ENCODE assay signal across 21 cellular contexts in genomic region chr20:47413189-47413588, GRCh38. TPM values are rescaled to one million over a fixed set of nuclear protein-coding genes. Genes with fewer than 3 reads are reported as not detected.
A peak's percentile ranks its signal among the peaks of the same experiment; 100 is the strongest.
DNase-seq lines count a peak whose midpoint lies in the region; ATAC-seq and TF ChIP-seq lines count a peak whose summit lies in the region.
"Had no signal": no experiment of that assay in that cellular context is flagged by ENCODE, and none has a peak within 500 bp of the region (broad histone marks: within the 10 kb centered on the region; RNA-seq: fewer than 3 reads in every experiment).

No MANE protein-coding gene starts in this region.

- no peak overlapping the region for H3K4me3 Mint-ChIP-seq in activated CD8-positive, alpha-beta memory T cell treated with anti-CD3 and anti-CD28 coated beads, Interleukin-2, amount 10 ng/mL, durations not matched to agents 7 days and 5 days
- peak overlapping the region; percentile 58 for H3K4me3 Mint-ChIP-seq in activated T-helper 17 cell treated with anti-CD3 and anti-CD28 coated beads, Interleukin-2, amount 50 U/mL, for 72 hours

- H4K20me1 ChIP-seq in PC-3 (ENCODE audit: low read length) = no peaks in the 10 kb centered on the region

- H3K27ac Mint-ChIP-seq in activated CD8-positive, alpha-beta memory T cell treated with anti-CD3 and anti-CD28 coated beads, Interleukin-2, amount 10 ng/mL, durations not matched to agents 7 days and 5 days = peak overlapping the region; percentile 8
- peak overlapping the region; percentile 81 for H3K27ac Mint-ChIP-seq in activated T-helper 17 cell treated with anti-CD3 and anti-CD28 coated beads, Interleukin-2, amount 50 U/mL, for 72 hours

- ATAC-seq in activated CD8-positive, alpha-beta memory T cell treated with anti-CD3 and anti-CD28 coated beads, Interleukin-2, amount 10 ng/mL, durations not matched to agents 7 days and 5 days = no peak
- no peak for ATAC-seq in activated T-helper 17 cell treated with anti-CD3 and anti-CD28 coated beads, Interleukin-2, amount 50 U/mL, for 72 hours (replicated peaks)
- ATAC-seq in PC-3 = no peak
- ATAC-seq: left cardiac atrium had no signal

- H3F3A ChIP-seq in PC-3 (ENCODE audit: low read length, unreplicated experiment) = no peaks in the 10 kb centered on the region

- TF ChIP-seq CTCF in GM12864 (IDR thresholded peaks at IDR 0.05; ENCODE audit: low read depth, low read length, missing control alignments) (no peak), spleen (IDR thresholded peaks at IDR 0.05 in 8 of 11, conservative IDR thresholded peaks at IDR 0.05 in 3 of 11) (no peak), foreskin fibroblast (IDR thresholded peaks at IDR 0.05; ENCODE audit: low read depth, low read length) (no peak), coronary artery (IDR thresholded peaks at IDR 0.05) (no peak), PC-3 (conservative IDR thresholded peaks at IDR 0.05; ENCODE audit: low read depth, low read length) (no peak)

- no peak overlapping the region for H3K9ac ChIP-seq in PC-3 (ENCODE audit: low read length)

- no peak for DNase-seq in activated CD8-positive, alpha-beta memory T cell treated with anti-CD3 and anti-CD28 coated beads, Interleukin-2, amount 10 ng/mL, durations not matched to agents 7 days and 5 days
- DNase-seq in activated CD8-positive, alpha-beta memory T cell treated with anti-CD3 and anti-CD28 coated beads for 24 hours = no peak
- DNase-seq in GM12864 (ENCODE audit: low read depth) (no peak), spleen (no peak), foreskin fibroblast (no peak), coronary artery (ENCODE audit: low spot score) (no peak), PC-3 (no peak)
- DNase-seq: Caco-2, dorsolateral prefrontal cortex, EL, H7, IMR-90, left cardiac atrium, NCI-H1048, NCI-H2029 treated with DMSO at 0.1 percent for 48 hours, NCI-H524 treated with DMSO at 0.1 percent for 48 hours, T-helper 9 cell had no signal

- no TSS peak for BruUV-seq in PC-3 (replicated peaks; lab: Mats Ljungman, UMichigan)

- WGBS in spleen, 5 donors = 81 to 90% (median 88%) methylated on average over 8 of the region's 8 CpGs

- no peak overlapping the region for H2AFZ ChIP-seq in PC-3 (ENCODE audit: low read length)

- H3K4me1 ChIP-seq in spleen (peaks cover 15 to 86% (median 73%) of the 10 kb centered on the region in 6 donors), PC-3 (ENCODE audit: insufficient read depth, low read length) (peaks cover 6% of the 10 kb centered on the region)

- H3K9me3 Mint-ChIP-seq in activated CD8-positive, alpha-beta memory T cell treated with anti-CD3 and anti-CD28 coated beads, Interleukin-2, amount 10 ng/mL, durations not matched to agents 7 days and 5 days (ENCODE audit: low read depth) = no peaks in the 10 kb centered on the region
- no peaks in the 10 kb centered on the region for H3K9me3 Mint-ChIP-seq in activated T-helper 17 cell treated with anti-CD3 and anti-CD28 coated beads, Interleukin-2, amount 50 U/mL, for 72 hours

- no peak for TF ChIP-seq POLR2A in spleen (IDR thresholded peaks at IDR 0.05)

- H3K36me3 Mint-ChIP-seq in activated CD8-positive, alpha-beta memory T cell treated with anti-CD3 and anti-CD28 coated beads, Interleukin-2, amount 10 ng/mL, durations not matched to agents 7 days and 5 days = peaks cover 6% of the 10 kb centered on the region
- H3K36me3 Mint-ChIP-seq in activated T-helper 17 cell treated with anti-CD3 and anti-CD28 coated beads, Interleukin-2, amount 50 U/mL, for 72 hours (ENCODE audit: low read depth) = no peaks in the 10 kb centered on the region

- H3K4me1 Mint-ChIP-seq in activated CD8-positive, alpha-beta memory T cell treated with anti-CD3 and anti-CD28 coated beads, Interleukin-2, amount 10 ng/mL, durations not matched to agents 7 days and 5 days = peaks cover 50% of the 10 kb centered on the region
- peaks cover 16% of the 10 kb centered on the region for H3K4me1 Mint-ChIP-seq in activated T-helper 17 cell treated with anti-CD3 and anti-CD28 coated beads, Interleukin-2, amount 50 U/mL, for 72 hours

- peak overlapping the region; percentile 1; the same call in 1 of the 2 replicates for H3K4me3 ChIP-seq in GM12864 (ENCODE audit: low read depth, low read length)
- no peak overlapping the region for H3K4me3 ChIP-seq in spleen
- no peak overlapping the region for H3K4me3 ChIP-seq in foreskin fibroblast (ENCODE audit: low read depth in 1 of 2, low read length in 2 of 2)
- H3K4me3 ChIP-seq in coronary artery = no peak overlapping the region
- no peak overlapping the region for H3K4me3 ChIP-seq in PC-3 (ENCODE audit: low read length)
- H3K4me3 ChIP-seq: cardiac muscle cell, dorsolateral prefrontal cortex, tibial nerve had no signal

- intact Hi-C loops in spleen (cut with DNase I; ENCODE audit: low total_unique reads) (loop anchor here (5.0 kb wide), 1 partner anchor 74 kb away; no protein-coding TSS in a partner anchor), PC-3 (cut with micrococcal nuclease) (no loop called here)

- H3K27ac ChIP-seq in spleen (peak overlapping the region; percentile 43 to 97 (median 90)), coronary artery (no peak overlapping the region), PC-3 (ENCODE audit: low read length) (no peak overlapping the region)
- H3K27ac ChIP-seq: cardiac muscle cell, HL-60 had no signal

- H3K36me3 ChIP-seq in spleen (no peaks in the 10 kb centered on the region), PC-3 (ENCODE audit: low read depth, low read length) (no peaks in the 10 kb centered on the region)
- H3K36me3 ChIP-seq: cardiac muscle cell, tibial nerve had no signal

- no peaks in the 10 kb centered on the region for H3K9me3 ChIP-seq in spleen
- no peaks in the 10 kb centered on the region for H3K9me3 ChIP-seq in PC-3 (ENCODE audit: low read length)
- H3K9me3 ChIP-seq: tibial nerve had no signal

- no peaks in the 10 kb centered on the region for H3K9me2 ChIP-seq in PC-3 (replicated peaks; ENCODE audit: low read length)

- H3K79me2 ChIP-seq in PC-3 (ENCODE audit: low read length) = no peaks in the 10 kb centered on the region

- H3K27me3 ChIP-seq in spleen (replicated peaks in 1 of 7) (no peaks in the 10 kb centered on the region), PC-3 (ENCODE audit: low read length) (no peaks in the 10 kb centered on the region)
- H3K27me3 ChIP-seq: cardiac muscle cell, dorsolateral prefrontal cortex, tibial nerve had no signal

- CTCF ChIA-PET in activated CD8-positive, alpha-beta memory T cell treated with anti-CD3 and anti-CD28 coated beads, Interleukin-2, amount 10 ng/mL, durations not matched to agents 7 days and 5 days (lab: Charles Lee) = interaction anchor here (0.7 to 5.7 kb wide), 2 partner anchors 29 to 114 kb away, joined by 3 to 29 read pairs; no protein-coding TSS in a partner anchor
- CTCF ChIA-PET in PC-3 (lab: Charles Lee) = no interaction called here

- POLR2A ChIA-PET in PC-3 (lab: Charles Lee; ENCODE audit: unreplicated experiment) = no interaction called here

- no peak overlapping the region for H3K4me2 ChIP-seq in PC-3 (ENCODE audit: low read length)

- H3K27me3 Mint-ChIP-seq in activated CD8-positive, alpha-beta memory T cell treated with anti-CD3 and anti-CD28 coated beads, Interleukin-2, amount 10 ng/mL, durations not matched to agents 7 days and 5 days = no peaks in the 10 kb centered on the region
- H3K27me3 Mint-ChIP-seq in activated T-helper 17 cell treated with anti-CD3 and anti-CD28 coated beads, Interleukin-2, amount 50 U/mL, for 72 hours = no peaks in the 10 kb centered on the region

RNA-seq across cellular contexts. Expression of gene ZMYND8, which starts 56.7 kb away (rescaled TPM):
- total RNA-seq in activated CD8-positive, alpha-beta memory T cell treated with anti-CD3 and anti-CD28 coated beads, Interleukin-2, amount 10 ng/mL, durations not matched to agents 7 days and 5 days = 10 to 100 TPM; 39.4 to 45.2 TPM
- total RNA-seq in activated T-helper 17 cell treated with anti-CD3 and anti-CD28 coated beads, Interleukin-2, amount 50 U/mL, for 72 hours = 10 to 100 TPM; 35.3 to 39.4 TPM
- total RNA-seq in spleen (10 to 100 TPM; 30.3 to 64.0 (median 56.0) TPM), PC-3 (2014; rRNA removed) (11.6 and 12.8 TPM in 2 replicates)
- polyA plus RNA-seq in spleen = 10 to 100 TPM; 12.5 to 16.8 (median 15.6) TPM

Comparison
In these comparisons a context has a peak if more than half of its experiments do, and no peak if none do; other contexts are left out.
1. H3K27ac ChIP-seq: peak in spleen (8 of 8); none in coronary artery (0 of 2) and PC-3 (single experiment).